In the genomic region with DNA sequence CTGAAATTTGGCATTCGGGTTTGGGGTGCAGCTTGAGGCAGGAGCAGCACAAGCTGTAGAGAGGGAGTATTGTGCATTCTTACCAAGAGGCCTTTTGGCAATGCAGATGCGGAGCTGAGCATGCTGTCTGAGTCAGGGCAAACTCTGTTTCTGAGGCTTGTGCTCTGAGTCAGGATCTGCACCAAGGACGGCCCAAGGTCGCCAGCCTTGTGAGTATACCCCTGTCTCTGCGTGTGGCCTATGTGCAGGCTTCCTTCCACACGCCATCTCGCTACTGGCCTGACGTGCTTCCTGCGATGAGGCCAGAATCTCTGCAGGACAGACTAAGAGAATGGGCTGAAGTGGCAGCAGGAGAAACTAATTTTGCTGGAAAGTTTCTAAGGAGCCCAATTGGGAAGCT, we compare ENCODE assay signal across 15 cellular contexts. TPM values are rescaled to one million over a fixed set of nuclear protein-coding genes. Genes with fewer than 3 reads are reported as not detected.
DNase-seq lines count a peak whose midpoint lies in the region; ATAC-seq and TF ChIP-seq lines count a peak whose summit lies in the region.
"Had no signal": no experiment of that assay in that cellular context is flagged by ENCODE, and none has a peak within 500 bp of the region (broad histone marks: within the 10 kb centered on the region; RNA-seq: fewer than 3 reads in every experiment).

No MANE protein-coding gene starts in this region.

- no peak for DNase-seq in left ventricle myocardium superior
- no peak for DNase-seq in Right ventricle myocardium superior
- peak; percentile 45 to 81 for DNase-seq in SJSA1 (ENCODE audit: low read depth in 1 of 2, low spot score in 2 of 2)
- no peak for DNase-seq in coronary artery (ENCODE audit: low spot score)
- DNase-seq in tibial artery: no peak
- DNase-seq in GM03348 (ENCODE audit: low spot score): no peak
- DNase-seq in activated naive CD8-positive, alpha-beta T cell treated with anti-CD3 and anti-CD28 coated beads, Interleukin-2, amount 50 U/mL, for 24 hours: no peak
- DNase-seq: CD8-positive, alpha-beta memory T cell; DND-41; MV-4-11; NCI-H1417 treated with DMSO at 0.1 percent for 48 hours; NCI-H2081; NCI-H510A treated with DMSO at 0.1 percent for 48 hours; OCI-M1 had no signal

- no peak overlapping the region for H3K4me3 ChIP-seq in SJSA1
- H3K4me3 ChIP-seq in coronary artery: no peak overlapping the region
- H3K4me3 ChIP-seq in tibial artery: no peak overlapping the region

- H3K4me3 Mint-ChIP-seq in activated naive CD8-positive, alpha-beta T cell treated with anti-CD3 and anti-CD28 coated beads, Interleukin-2, amount 50 U/mL, for 24 hours: no peak overlapping the region
- H3K4me3 Mint-ChIP-seq: CD8-positive, alpha-beta memory T cell had no signal

- H3K27ac Mint-ChIP-seq in activated naive CD8-positive, alpha-beta T cell treated with anti-CD3 and anti-CD28 coated beads, Interleukin-2, amount 50 U/mL, for 24 hours: no peak overlapping the region
- H3K27ac Mint-ChIP-seq: CD8-positive, alpha-beta memory T cell had no signal

- H3K27me3 ChIP-seq in SJSA1 (replicated peaks) (no peaks in the 10 kb centered on the region), tibial artery (no peaks in the 10 kb centered on the region)

- peak overlapping the region; percentile 60 for H3K27ac ChIP-seq in SJSA1
- peak overlapping the region; percentile 23 to 59 for H3K27ac ChIP-seq in coronary artery
- peak overlapping the region; percentile 30 to 61 for H3K27ac ChIP-seq in tibial artery

- ATAC-seq in left ventricle myocardium superior (peak; percentile 17), Right ventricle myocardium superior (ENCODE audit: poor library complexity) (no peak), GM21786 (IDR thresholded peaks at IDR 0.05; ENCODE audit: unreplicated experiment) (no peak)
- ATAC-seq in activated naive CD8-positive, alpha-beta T cell treated with anti-CD3 and anti-CD28 coated beads, Interleukin-2, amount 50 U/mL, for 24 hours: no peak

- H3K36me3 ChIP-seq in SJSA1 (no peaks in the 10 kb centered on the region), tibial artery (no peaks in the 10 kb centered on the region)

- H3K4me1 ChIP-seq in SJSA1 (replicated peaks): peaks cover 34% of the 10 kb centered on the region
- peaks cover 0 to 57% (median 13%) of the 10 kb centered on the region in 4 donors for H3K4me1 ChIP-seq in tibial artery

- no peaks in the 10 kb centered on the region for H3K4me1 Mint-ChIP-seq in activated naive CD8-positive, alpha-beta T cell treated with anti-CD3 and anti-CD28 coated beads, Interleukin-2, amount 50 U/mL, for 24 hours
- H3K4me1 Mint-ChIP-seq: CD8-positive, alpha-beta memory T cell had no signal

- intact Hi-C loops in left ventricle myocardium superior (cut with micrococcal nuclease) (no loop called here), Right ventricle myocardium superior (cut with DNase I) (no loop called here), tibial artery (cut with DNase I; ENCODE audit: low total_unique reads) (loop anchor here (5.0 kb wide), 1 partner anchor 392 kb away; no protein-coding TSS in a partner anchor)

- H3K36me3 Mint-ChIP-seq in activated naive CD8-positive, alpha-beta T cell treated with anti-CD3 and anti-CD28 coated beads, Interleukin-2, amount 50 U/mL, for 24 hours (ENCODE audit: low read depth): no peaks in the 10 kb centered on the region
- H3K36me3 Mint-ChIP-seq: CD8-positive, alpha-beta memory T cell had no signal

- peaks cover 8% of the 10 kb centered on the region for H3K27me3 Mint-ChIP-seq in activated naive CD8-positive, alpha-beta T cell treated with anti-CD3 and anti-CD28 coated beads, Interleukin-2, amount 50 U/mL, for 24 hours

- no peaks in the 10 kb centered on the region for H3K9me3 Mint-ChIP-seq in activated naive CD8-positive, alpha-beta T cell treated with anti-CD3 and anti-CD28 coated beads, Interleukin-2, amount 50 U/mL, for 24 hours
- H3K9me3 Mint-ChIP-seq: CD8-positive, alpha-beta memory T cell had no signal

- TF ChIP-seq CTCF in coronary artery (IDR thresholded peaks at IDR 0.05): no peak
- TF ChIP-seq CTCF in tibial artery (IDR thresholded peaks at IDR 0.05): no peak

- H3K9me3 ChIP-seq in SJSA1 (replicated peaks): no peaks in the 10 kb centered on the region
- no peaks in the 10 kb centered on the region for H3K9me3 ChIP-seq in tibial artery

RNA-seq across cellular contexts. Expression of a gene that starts 42.6 kb away (rescaled TPM):
- total RNA-seq in left ventricle myocardium superior: 71.2 TPM
- 66.3 TPM for total RNA-seq in Right ventricle myocardium superior
- total RNA-seq in SJSA1 (2014; rRNA removed; shearing (Covaris generic)): 19.6 and 25.4 TPM in 2 replicates

Comparison
In these comparisons a context has a peak if more than half of its experiments do, and no peak if none do; other contexts are left out.
1. DNase-seq: peak in SJSA1 (2 of 2); none in left ventricle myocardium superior (single experiment), Right ventricle myocardium superior (single experiment), coronary artery (single experiment), tibial artery (0 of 2), GM03348 (single experiment) and activated naive CD8-positive, alpha-beta T cell treated with anti-CD3 and anti-CD28 coated beads, Interleukin-2, amount 50 U/mL, for 24 hours (single experiment).
2. Peak in every context shown above with its lines, with median percentiles within 50 percentile points of each other: H3K27ac ChIP-seq.